In genomic region chr4:169611991-169612868, GRCh38 we compare ENCODE assay signal across 1 cellular context.
A peak's percentile ranks its signal among the peaks of the same experiment; 100 is the strongest.
TF ChIP-seq lines count a peak whose summit lies in the region.

TSS of gene NEK1 (minus strand) at chr4:169612583. CDS start at chr4:169602630, 9,953 bp downstream.

TF ChIP-seq in HepG2, 621 proteins besides CTCF, POLR2A, EP300 and RAD21 (continued from another document and continues in another):
- TF ChIP-seq ZNF281 (CRISPR knock-in tag; IDR thresholded peaks at IDR 0.05; ENCODE audit: borderline replicate concordance) (no peak), STAG1 (CRISPR knock-in tag; IDR thresholded peaks at IDR 0.05) (no peak), ZNF224 (CRISPR knock-in tag; IDR thresholded peaks at IDR 0.05) (no peak), HES4 (CRISPR knock-in tag; IDR thresholded peaks at IDR 0.05; ENCODE audit: borderline replicate concordance) (peak; percentile 77), MYC (CRISPR knock-in tag; IDR thresholded peaks at IDR 0.05; ENCODE audit: borderline replicate concordance) (peak; percentile 90), KDM5B (CRISPR knock-in tag; IDR thresholded peaks at IDR 0.05; ENCODE audit: borderline replicate concordance) (peak; percentile 92), ZKSCAN5 (CRISPR knock-in tag; IDR thresholded peaks at IDR 0.05) (0 out of 2 replicates have a peak, but pooled peaks have one; percentile 28), THAP7 (CRISPR knock-in tag; IDR thresholded peaks at IDR 0.05) (0 out of 2 replicates have a peak, but pooled peaks have one; percentile 25), ARID2 (CRISPR knock-in tag; IDR thresholded peaks at IDR 0.05; ENCODE audit: borderline replicate concordance) (no peak), ZNF770 (CRISPR knock-in tag; IDR thresholded peaks at IDR 0.05) (0 out of 2 replicates have a peak, but pooled peaks have one; percentile 34), ATF7 (IDR thresholded peaks at IDR 0.05) (peak; percentile 66), ATF7 (CRISPR knock-in tag; IDR thresholded peaks at IDR 0.05) (peak; percentile 75; the same call in 1 of the 2 replicates), ZNF33B (CRISPR knock-in tag; IDR thresholded peaks at IDR 0.05) (peak; percentile 87; the same call in 1 of the 2 replicates), TGIF2 (CRISPR knock-in tag; IDR thresholded peaks at IDR 0.05) (peak; percentile 73; the same call in 1 of the 2 replicates), ZNF567 (CRISPR knock-in tag; IDR thresholded peaks at IDR 0.05; ENCODE audit: borderline replicate concordance) (no peak), CREB1 (IDR thresholded peaks at IDR 0.05) (peak; percentile 98), CREB1 (CRISPR knock-in tag; IDR thresholded peaks at IDR 0.05) (peak; percentile 96), RAD51 (IDR thresholded peaks at IDR 0.05; ENCODE audit: borderline replicate concordance) (no peak), ZNF441 (CRISPR knock-in tag; IDR thresholded peaks at IDR 0.05; ENCODE audit: borderline replicate concordance) (no peak), KDM5A (IDR thresholded peaks at IDR 0.05; ENCODE audit: borderline replicate concordance, low read length) (no peak), JUN (CRISPR knock-in tag; IDR thresholded peaks at IDR 0.05) (no peak), ZNF280B (CRISPR knock-in tag; IDR thresholded peaks at IDR 0.05; ENCODE audit: borderline replicate concordance) (peak; percentile 82), ZNF576 (CRISPR knock-in tag; IDR thresholded peaks at IDR 0.05) (no peak), TCF7 (IDR thresholded peaks at IDR 0.05; ENCODE audit: low read depth) (no peak), PLRG1 (conservative IDR thresholded peaks at IDR 0.05) (no peak), RFXAP (CRISPR knock-in tag; IDR thresholded peaks at IDR 0.05; ENCODE audit: borderline replicate concordance) (no peak), ZNF264 (CRISPR knock-in tag; IDR thresholded peaks at IDR 0.05) (no peak), CAMTA2 (CRISPR knock-in tag; IDR thresholded peaks at IDR 0.05; ENCODE audit: borderline replicate concordance) (peak; percentile 92), ZNF414 (CRISPR knock-in tag; IDR thresholded peaks at IDR 0.05) (peak; percentile 88), MED1 (CRISPR knock-in tag; IDR thresholded peaks at IDR 0.05) (0 out of 2 replicates have a peak, but pooled peaks have one; percentile 47), ZNF839 (CRISPR knock-in tag; IDR thresholded peaks at IDR 0.05; ENCODE audit: borderline replicate concordance) (peak; percentile 45; the same call in 1 of the 2 replicates), RFX5 (IDR thresholded peaks at IDR 0.05; ENCODE audit: low read depth, low read length) (peak; percentile 40; the same call in 1 of the 2 replicates), DMAP1 (CRISPR knock-in tag; IDR thresholded peaks at IDR 0.05) (peak; percentile 59; the same call in 1 of the 2 replicates), TFE3 (CRISPR knock-in tag; IDR thresholded peaks at IDR 0.05) (peak; percentile 50), ZNF564 (CRISPR knock-in tag; IDR thresholded peaks at IDR 0.05) (0 out of 2 replicates have a peak, but pooled peaks have one; percentile 71), ZNF790 (CRISPR knock-in tag; IDR thresholded peaks at IDR 0.05; ENCODE audit: borderline replicate concordance) (no peak), MAZ (IDR thresholded peaks at IDR 0.05; ENCODE audit: borderline replicate concordance, low read depth, low read length) (no peak), MAZ (CRISPR knock-in tag; IDR thresholded peaks at IDR 0.05; ENCODE audit: low read depth) (peak; percentile 86), ZFAT (CRISPR knock-in tag; conservative IDR thresholded peaks at IDR 0.05) (no peak), ZNF83 (CRISPR knock-in tag; IDR thresholded peaks at IDR 0.05; ENCODE audit: borderline replicate concordance) (no peak), CCAR2 (optimal IDR thresholded peaks at IDR 0.05; ENCODE audit: low read depth, low read length) (no peak), ZNF296 (CRISPR knock-in tag; conservative IDR thresholded peaks at IDR 0.05) (no peak), NCOA2 (CRISPR knock-in tag; IDR thresholded peaks at IDR 0.05) (peak; percentile 38; the same call in 1 of the 2 replicates), ZNF589 (CRISPR knock-in tag; conservative IDR thresholded peaks at IDR 0.05) (no peak), YEATS4 (CRISPR knock-in tag; IDR thresholded peaks at IDR 0.05; ENCODE audit: borderline replicate concordance) (peak; percentile 87), ZNF766 (CRISPR knock-in tag; IDR thresholded peaks at IDR 0.05; ENCODE audit: borderline replicate concordance) (no peak), U2AF1 (optimal IDR thresholded peaks at IDR 0.05; ENCODE audit: low read depth, low read length) (no peak), CSRNP2 (CRISPR knock-in tag; conservative IDR thresholded peaks at IDR 0.05; ENCODE audit: low read depth) (no peak), ZNF143 (CRISPR knock-in tag; IDR thresholded peaks at IDR 0.05) (peak; percentile 78), ZNF274 (CRISPR knock-in tag; IDR thresholded peaks at IDR 0.05) (peak; percentile 90), HNF4A (CRISPR knock-in tag; IDR thresholded peaks at IDR 0.05) (peak; percentile 4; the same call in 1 of the 2 replicates), ZSCAN25 (CRISPR knock-in tag; IDR thresholded peaks at IDR 0.05) (0 out of 2 replicates have a peak, but pooled peaks have one; percentile 61), ZNF691 (CRISPR knock-in tag; IDR thresholded peaks at IDR 0.05; ENCODE audit: borderline replicate concordance, low read depth) (peak; percentile 80; the same call in 1 of the 2 replicates), ZHX1 (CRISPR knock-in tag; IDR thresholded peaks at IDR 0.05; ENCODE audit: low read depth) (peak; percentile 96), RXRB (CRISPR knock-in tag; IDR thresholded peaks at IDR 0.05; ENCODE audit: borderline replicate concordance) (peak; percentile 60; the same call in 1 of the 2 replicates), DR1 (CRISPR knock-in tag; IDR thresholded peaks at IDR 0.05) (peak; percentile 53; the same call in 1 of the 2 replicates)
